8 cellular contexts compared by ENCODE assay signal in the genomic region with DNA sequence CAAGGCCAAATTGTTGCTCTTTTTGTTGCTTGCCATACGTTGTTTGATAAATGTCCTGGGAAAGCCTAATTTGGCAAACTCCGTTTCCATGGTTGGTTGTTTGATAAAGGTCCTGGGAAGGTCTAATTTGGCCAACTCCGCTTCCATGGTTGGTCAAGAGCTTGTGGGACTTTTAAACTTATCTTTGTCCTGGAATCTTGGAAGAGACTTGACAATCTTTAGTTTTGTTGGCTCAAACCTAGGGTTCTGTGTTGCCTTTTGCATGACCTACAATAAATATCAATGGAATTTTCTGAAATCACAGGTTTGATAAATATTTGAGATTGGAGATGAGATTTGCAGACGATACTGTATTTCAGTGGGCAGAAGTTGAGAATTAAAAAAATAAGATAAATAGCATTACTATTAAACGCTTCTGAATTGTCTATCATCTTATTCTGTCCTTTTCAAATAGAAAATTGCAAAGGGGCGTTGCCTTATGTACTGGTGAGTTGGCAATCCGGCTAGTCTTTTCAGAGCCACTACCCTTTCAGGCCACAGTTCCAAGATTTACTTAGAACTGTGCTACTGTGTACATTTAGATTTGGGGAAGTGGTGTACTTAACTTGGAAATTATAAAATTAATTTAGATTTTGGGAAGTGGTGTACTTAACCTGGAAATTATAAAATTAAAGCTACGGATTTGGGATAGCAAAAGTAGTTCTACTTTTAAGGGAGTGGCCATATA. TPM values are rescaled to one million over a fixed set of nuclear protein-coding genes. Genes with fewer than 3 reads are reported as not detected.
DNase-seq lines count a peak whose midpoint lies in the region; ATAC-seq and TF ChIP-seq lines count a peak whose summit lies in the region.

No MANE protein-coding gene starts in this region.

- WGBS in prostate gland = 3% methylated on average over 8 of the region's 8 CpGs

- TF ChIP-seq POLR2A in prostate gland (IDR thresholded peaks at IDR 0.05) = no peak

- ATAC-seq in GM19467 (IDR thresholded peaks at IDR 0.05; ENCODE audit: unreplicated experiment) = no peak
- no peak for ATAC-seq in GM18519 (IDR thresholded peaks at IDR 0.05; ENCODE audit: low FRiP score, unreplicated experiment)

- H3K4me1 ChIP-seq in prostate gland (replicated peaks) = no peaks in the 10 kb centered on the region

- peak overlapping the region; percentile 82 for H3K4me3 ChIP-seq in HL-60 (replicated peaks; ENCODE audit: insufficient read depth, low read length)
- H3K4me3 ChIP-seq in WERI-Rb-1 (ENCODE audit: low read depth, low read length) = peak overlapping the region; percentile 100
- peak overlapping the region; percentile 77 for H3K4me3 ChIP-seq in fibroblast of villous mesenchyme (ENCODE audit: low read depth, low read length)
- H3K4me3 ChIP-seq in prostate gland = peak overlapping the region; percentile 74 to 80

- H3K9me3 ChIP-seq in WERI-Rb-1 (ENCODE audit: severe bottlenecking) (no peaks in the 10 kb centered on the region), prostate gland (no peaks in the 10 kb centered on the region)

- DNase-seq in GM04503 (ENCODE audit: low read depth) = peak; percentile 28
- DNase-seq in HL-60 (ENCODE audit: low read depth in 1 of 2, low spot score in 1 of 2) = peak; percentile 45 to 47
- no peak for DNase-seq in WERI-Rb-1
- DNase-seq in fibroblast of villous mesenchyme (ENCODE audit: low read depth) = peak; percentile 80
- DNase-seq in prostate gland (ENCODE audit: low spot score) = no peak
- no peak for DNase-seq in NCI-H2196 treated with DMSO at 0.1 percent for 48 hours (lab: John Stamatoyannopoulos, UW; ENCODE audit: unreplicated experiment)

- TF ChIP-seq CTCF in HL-60 (IDR thresholded peaks at IDR 0.05; ENCODE audit: insufficient read depth, low read length) (no peak), WERI-Rb-1 (IDR thresholded peaks at IDR 0.05; ENCODE audit: low read depth, low read length) (no peak), fibroblast of villous mesenchyme (IDR thresholded peaks at IDR 0.05; ENCODE audit: insufficient read depth, low read depth, low read length) (no peak), prostate gland (IDR thresholded peaks at IDR 0.05) (no peak)

- H3K36me3 ChIP-seq in WERI-Rb-1 = peaks cover 10% of the 10 kb centered on the region
- no peaks in the 10 kb centered on the region for H3K36me3 ChIP-seq in prostate gland

- H3K27me3 ChIP-seq in HL-60 (ENCODE audit: insufficient read depth, poor library complexity, severe bottlenecking) (no peaks in the 10 kb centered on the region), WERI-Rb-1 (ENCODE audit: insufficient read depth, low read depth, severe bottlenecking) (no peaks in the 10 kb centered on the region), prostate gland (replicated peaks; ENCODE audit: insufficient read depth) (no peaks in the 10 kb centered on the region)

- intact Hi-C loops in prostate gland (cut with DNase I) = no loop called here

- H3K27ac ChIP-seq in HL-60 (replicated peaks) (peak overlapping the region; percentile 93), WERI-Rb-1 (peak overlapping the region; percentile 91), prostate gland (peak overlapping the region; percentile 81 to 88)

RNA-seq across cellular contexts. Expression of a gene that starts 0.8 kb away (rescaled TPM):
- 277 and 451 TPM in 2 replicates for total RNA-seq in fibroblast of villous mesenchyme
- 10 to 100 TPM; 48.7 to 85.9 TPM for total RNA-seq in prostate gland

RNA-seq across cellular contexts. Expression of a gene that starts 30.9 kb away (rescaled TPM):
- total RNA-seq in fibroblast of villous mesenchyme (449 and 536 TPM in 2 replicates), prostate gland (1,000 to 10,000 TPM in 1 of 2 donors, 100 to 1,000 TPM in 1; 581 to 1,081 TPM)

Comparison
In these comparisons a context has a peak if more than half of its experiments do, and no peak if none do; other contexts are left out.
1. DNase-seq: peak in GM04503 (single experiment), HL-60 (2 of 2) and fibroblast of villous mesenchyme (single experiment); none in WERI-Rb-1 (single experiment), prostate gland (single experiment) and NCI-H2196 treated with DMSO at 0.1 percent for 48 hours (single experiment).
2. Peak in every context shown above with its lines, with median percentiles within 50 percentile points of each other: H3K27ac ChIP-seq and H3K4me3 ChIP-seq.